In the genomic region with DNA sequence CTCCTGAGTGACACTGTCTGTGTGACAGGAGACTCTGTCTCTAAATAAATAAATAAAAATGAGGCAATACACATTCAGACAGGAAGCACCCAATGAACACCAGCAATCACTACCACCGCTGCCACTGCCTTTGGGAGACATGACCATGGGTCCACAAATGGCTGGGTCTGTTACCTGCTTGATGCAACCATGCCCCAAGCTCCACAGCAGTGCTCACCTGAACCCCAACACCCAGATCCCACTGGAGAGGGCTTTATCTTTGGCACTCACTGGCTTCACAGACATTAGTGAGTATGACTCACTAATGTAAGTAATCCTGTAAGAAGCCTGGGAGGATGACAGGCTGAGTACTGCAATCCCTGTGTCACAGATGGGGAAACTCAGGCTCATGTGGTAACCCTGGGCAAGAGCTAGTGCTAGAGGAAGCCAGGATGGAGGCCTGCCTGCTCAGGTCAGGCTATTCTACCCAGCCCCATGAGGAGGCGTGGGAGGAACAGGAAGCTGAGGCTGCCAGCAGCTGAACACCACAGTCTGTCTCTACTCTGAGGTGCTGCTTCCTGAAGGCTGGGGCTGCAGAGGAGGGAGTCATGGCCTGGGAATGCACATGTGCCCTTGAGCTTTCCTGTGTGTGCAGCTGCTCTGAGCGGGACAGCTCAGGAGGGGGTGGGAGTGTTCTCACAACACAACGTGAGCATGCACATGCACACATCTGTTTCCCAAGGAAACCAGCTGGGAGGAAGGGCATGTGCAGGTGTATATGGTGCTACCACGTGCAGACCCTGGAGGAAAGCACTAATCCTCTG, we compare ENCODE assay signal across 1 cellular context.
TF ChIP-seq lines count a peak whose summit lies in the region.

No MANE protein-coding gene starts in this region.

TF ChIP-seq in K562, 482 proteins besides CTCF, POLR2A, EP300 and RAD21 (continued from another document and continues in another):
- TF ChIP-seq CEBPB (tag; IDR thresholded peaks at IDR 0.05) (peak; percentile 72), ARID1B (IDR thresholded peaks at IDR 0.05) (peak; percentile 78), MNT (conservative IDR thresholded peaks at IDR 0.05) (peak in 1 of 2 experiments; percentile 66; a peak in 3 of 4 replicates), MYNN (IDR thresholded peaks at IDR 0.05) (peak; percentile 78), MYNN (CRISPR knock-in tag; IDR thresholded peaks at IDR 0.05) (no peak), ZZZ3 (IDR thresholded peaks at IDR 0.05) (no peak), FOXK2 (conservative IDR thresholded peaks at IDR 0.05 in 1 of 2, IDR thresholded peaks at IDR 0.05 in 1 of 2; ENCODE audit: low read depth in 2 of 2) (no peak), TCF7L2 (IDR thresholded peaks at IDR 0.05; ENCODE audit: low read depth, low read length) (no peak), KAT7 (CRISPR knock-in tag; IDR thresholded peaks at IDR 0.05; ENCODE audit: borderline replicate concordance) (0 out of 2 replicates have a peak, but pooled peaks have one; percentile 25), ARHGAP35 (IDR thresholded peaks at IDR 0.05; ENCODE audit: partially characterized antibody) (no peak), U2AF1 (optimal IDR thresholded peaks at IDR 0.05; ENCODE audit: low read depth, low read length) (no peak), CBX3 (IDR thresholded peaks at IDR 0.05; ENCODE audit: borderline replicate concordance in 1 of 2, low read length in 2 of 2) (peak in 1 of 2 experiments; percentile 63; a peak in 1 of 3 replicates), SMAD2 (IDR thresholded peaks at IDR 0.05; ENCODE audit: low read depth, low read length) (no peak), STAG1 (CRISPR knock-in tag; IDR thresholded peaks at IDR 0.05; ENCODE audit: borderline replicate concordance) (no peak; the same call in 1 of the 2 replicates), ZNF175 (CRISPR knock-in tag; IDR thresholded peaks at IDR 0.05; ENCODE audit: low read depth) (peak; percentile 77; the same call in 1 of the 2 replicates), KLF6 (CRISPR knock-in tag; IDR thresholded peaks at IDR 0.05; ENCODE audit: borderline replicate concordance) (no peak), SPI1 (IDR thresholded peaks at IDR 0.05; ENCODE audit: borderline replicate concordance, low read depth, low read length) (peak; percentile 30; the same call in 1 of the 2 replicates), JUNB (CRISPR knock-in tag; conservative IDR thresholded peaks at IDR 0.05) (no peak; the same call in 1 of the 2 replicates), DNMT1 (IDR thresholded peaks at IDR 0.05) (no peak), POU5F1 (IDR thresholded peaks at IDR 0.05; ENCODE audit: borderline replicate concordance, low read depth, low read length, partially characterized antibody) (no peak), SMARCB1 (IDR thresholded peaks at IDR 0.05; ENCODE audit: insufficient read length, low read depth) (no peak), ZNF280B (CRISPR knock-in tag; IDR thresholded peaks at IDR 0.05) (no peak), RNF219 (CRISPR knock-in tag; IDR thresholded peaks at IDR 0.05) (no peak), HDAC2 (IDR thresholded peaks at IDR 0.05) (0 out of 2 replicates have a peak, but pooled peaks have one; percentile 22), CREBBP (IDR thresholded peaks at IDR 0.05; ENCODE audit: low read depth, low read length) (no peak), NFXL1 (CRISPR knock-in tag; IDR thresholded peaks at IDR 0.05) (no peak), HBP1 (CRISPR knock-in tag; IDR thresholded peaks at IDR 0.05) (no peak), NR4A1 (CRISPR knock-in tag; IDR thresholded peaks at IDR 0.05) (no peak), NR4A1 (tag; IDR thresholded peaks at IDR 0.05) (no peak), CBX5 (IDR thresholded peaks at IDR 0.05; ENCODE audit: borderline replicate concordance, low read depth) (no peak), TRIM28 (IDR thresholded peaks at IDR 0.05) (no peak), SAFB (IDR thresholded peaks at IDR 0.05; ENCODE audit: borderline replicate concordance, low read depth, low read length) (no peak), GABPB1 (CRISPR knock-in tag; IDR thresholded peaks at IDR 0.05) (peak; percentile 77)
- TF ChIP-seq, protein P1, sequence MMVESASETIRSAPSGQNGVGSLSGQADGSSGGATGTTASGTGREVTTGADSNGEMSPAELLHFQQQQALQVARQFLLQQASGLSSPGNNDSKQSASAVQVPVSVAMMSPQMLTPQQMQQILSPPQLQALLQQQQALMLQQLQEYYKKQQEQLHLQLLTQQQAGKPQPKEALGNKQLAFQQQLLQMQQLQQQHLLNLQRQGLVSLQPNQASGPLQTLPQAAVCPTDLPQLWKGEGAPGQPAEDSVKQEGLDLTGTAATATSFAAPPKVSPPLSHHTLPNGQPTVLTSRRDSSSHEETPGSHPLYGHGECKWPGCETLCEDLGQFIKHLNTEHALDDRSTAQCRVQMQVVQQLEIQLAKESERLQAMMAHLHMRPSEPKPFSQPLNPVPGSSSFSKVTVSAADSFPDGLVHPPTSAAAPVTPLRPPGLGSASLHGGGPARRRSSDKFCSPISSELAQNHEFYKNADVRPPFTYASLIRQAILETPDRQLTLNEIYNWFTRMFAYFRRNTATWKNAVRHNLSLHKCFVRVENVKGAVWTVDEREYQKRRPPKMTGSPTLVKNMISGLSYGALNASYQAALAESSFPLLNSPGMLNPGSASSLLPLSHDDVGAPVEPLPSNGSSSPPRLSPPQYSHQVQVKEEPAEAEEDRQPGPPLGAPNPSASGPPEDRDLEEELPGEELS (CRISPR knock-in tag; IDR thresholded peaks at IDR 0.05; ENCODE audit: borderline replicate concordance) = 0 out of 2 replicates have a peak, but pooled peaks have one; percentile 59
- TF ChIP-seq, protein P2, sequence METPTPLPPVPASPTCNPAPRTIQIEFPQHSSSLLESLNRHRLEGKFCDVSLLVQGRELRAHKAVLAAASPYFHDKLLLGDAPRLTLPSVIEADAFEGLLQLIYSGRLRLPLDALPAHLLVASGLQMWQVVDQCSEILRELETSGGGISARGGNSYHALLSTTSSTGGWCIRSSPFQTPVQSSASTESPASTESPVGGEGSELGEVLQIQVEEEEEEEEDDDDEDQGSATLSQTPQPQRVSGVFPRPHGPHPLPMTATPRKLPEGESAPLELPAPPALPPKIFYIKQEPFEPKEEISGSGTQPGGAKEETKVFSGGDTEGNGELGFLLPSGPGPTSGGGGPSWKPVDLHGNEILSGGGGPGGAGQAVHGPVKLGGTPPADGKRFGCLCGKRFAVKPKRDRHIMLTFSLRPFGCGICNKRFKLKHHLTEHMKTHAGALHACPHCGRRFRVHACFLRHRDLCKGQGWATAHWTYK (CRISPR knock-in tag; IDR thresholded peaks at IDR 0.05) = peak; percentile 75; the same call in 1 of the 2 replicates
- TF ChIP-seq, protein P3, sequence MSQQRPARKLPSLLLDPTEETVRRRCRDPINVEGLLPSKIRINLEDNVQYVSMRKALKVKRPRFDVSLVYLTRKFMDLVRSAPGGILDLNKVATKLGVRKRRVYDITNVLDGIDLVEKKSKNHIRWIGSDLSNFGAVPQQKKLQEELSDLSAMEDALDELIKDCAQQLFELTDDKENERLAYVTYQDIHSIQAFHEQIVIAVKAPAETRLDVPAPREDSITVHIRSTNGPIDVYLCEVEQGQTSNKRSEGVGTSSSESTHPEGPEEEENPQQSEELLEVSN (IDR thresholded peaks at IDR 0.05; ENCODE audit: borderline replicate concordance in 1 of 2, extremely low read depth in 1 of 2, insufficient read depth in 1 of 2, insufficient read length in 1 of 2, low read depth in 1 of 2, low read length in 1 of 2, poor library complexity in 1 of 2, severe bottlenecking in 1 of 2) = peak in 1 of 2 experiments; percentile 33
- TF ChIP-seq, protein P4, sequence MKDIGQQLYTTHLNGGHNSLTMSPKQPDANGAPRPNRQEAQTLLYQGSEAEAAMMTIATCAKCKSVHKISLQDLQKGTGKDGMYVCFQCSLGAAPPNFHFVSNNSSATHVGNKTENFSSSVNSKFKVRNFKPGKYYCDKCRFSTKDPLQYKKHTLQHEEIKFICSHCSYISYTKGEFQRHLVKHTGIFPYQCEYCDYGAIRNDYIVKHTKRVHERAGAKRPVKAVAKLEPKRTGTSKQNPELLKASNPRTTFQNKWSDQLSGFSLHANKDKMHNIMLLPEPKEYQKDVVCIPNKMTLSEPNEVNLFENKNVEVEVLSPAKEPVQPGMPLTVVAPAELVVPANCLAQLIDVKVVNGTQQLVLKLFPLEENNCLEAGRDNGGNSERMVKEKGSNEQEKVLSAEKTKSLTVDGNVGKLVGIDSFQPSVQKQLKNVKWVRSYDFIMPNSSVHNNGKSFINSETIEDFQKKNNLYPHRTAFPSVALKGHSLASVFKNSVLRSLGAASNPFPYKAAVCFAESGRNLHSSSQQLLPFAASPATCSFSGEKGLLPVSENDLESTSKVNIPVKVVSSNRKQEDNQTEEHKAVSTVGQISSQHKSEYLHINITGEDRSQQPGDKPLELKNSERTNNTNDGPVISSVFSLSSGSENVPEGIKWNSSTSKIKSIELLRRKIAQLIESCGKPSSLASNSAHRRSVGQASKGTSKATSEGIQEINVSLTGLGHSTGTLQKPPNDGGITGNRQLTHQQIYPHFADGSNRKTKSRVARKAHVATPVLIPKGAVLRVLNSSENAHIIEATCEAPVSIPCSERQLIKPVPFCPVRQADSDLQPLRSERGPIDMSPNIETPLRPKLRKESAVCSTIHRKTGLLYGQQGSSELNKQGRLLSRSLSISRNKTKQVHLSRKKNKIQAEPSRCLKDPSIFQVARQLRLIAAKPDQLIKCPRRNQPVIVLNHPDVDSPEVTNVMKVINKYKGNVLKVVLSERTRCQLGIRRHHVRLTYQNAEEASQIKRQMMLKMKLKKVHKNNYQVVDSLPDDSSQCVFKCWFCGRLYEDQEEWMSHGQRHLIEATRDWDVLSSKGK (CRISPR knock-in tag; IDR thresholded peaks at IDR 0.05) = no peak
- TF ChIP-seq, protein P5, sequence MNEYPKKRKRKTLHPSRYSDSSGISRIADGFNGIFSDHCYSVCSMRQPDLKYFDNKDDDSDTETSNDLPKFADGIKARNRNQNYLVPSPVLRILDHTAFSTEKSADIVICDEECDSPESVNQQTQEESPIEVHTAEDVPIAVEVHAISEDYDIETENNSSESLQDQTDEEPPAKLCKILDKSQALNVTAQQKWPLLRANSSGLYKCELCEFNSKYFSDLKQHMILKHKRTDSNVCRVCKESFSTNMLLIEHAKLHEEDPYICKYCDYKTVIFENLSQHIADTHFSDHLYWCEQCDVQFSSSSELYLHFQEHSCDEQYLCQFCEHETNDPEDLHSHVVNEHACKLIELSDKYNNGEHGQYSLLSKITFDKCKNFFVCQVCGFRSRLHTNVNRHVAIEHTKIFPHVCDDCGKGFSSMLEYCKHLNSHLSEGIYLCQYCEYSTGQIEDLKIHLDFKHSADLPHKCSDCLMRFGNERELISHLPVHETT (CRISPR knock-in tag; conservative IDR thresholded peaks at IDR 0.05 in 1 of 2, IDR thresholded peaks at IDR 0.05 in 1 of 2) = no peak
- TF ChIP-seq, protein P6, sequence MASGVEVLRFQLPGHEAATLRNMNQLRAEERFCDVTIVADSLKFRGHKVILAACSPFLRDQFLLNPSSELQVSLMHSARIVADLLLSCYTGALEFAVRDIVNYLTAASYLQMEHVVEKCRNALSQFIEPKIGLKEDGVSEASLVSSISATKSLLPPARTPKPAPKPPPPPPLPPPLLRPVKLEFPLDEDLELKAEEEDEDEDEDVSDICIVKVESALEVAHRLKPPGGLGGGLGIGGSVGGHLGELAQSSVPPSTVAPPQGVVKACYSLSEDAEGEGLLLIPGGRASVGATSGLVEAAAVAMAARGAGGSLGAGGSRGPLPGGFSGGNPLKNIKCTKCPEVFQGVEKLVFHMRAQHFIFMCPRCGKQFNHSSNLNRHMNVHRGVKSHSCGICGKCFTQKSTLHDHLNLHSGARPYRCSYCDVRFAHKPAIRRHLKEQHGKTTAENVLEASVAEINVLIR (CRISPR knock-in tag; IDR thresholded peaks at IDR 0.05) = no peak
